8 cellular contexts compared by ENCODE assay signal in the genomic region with DNA sequence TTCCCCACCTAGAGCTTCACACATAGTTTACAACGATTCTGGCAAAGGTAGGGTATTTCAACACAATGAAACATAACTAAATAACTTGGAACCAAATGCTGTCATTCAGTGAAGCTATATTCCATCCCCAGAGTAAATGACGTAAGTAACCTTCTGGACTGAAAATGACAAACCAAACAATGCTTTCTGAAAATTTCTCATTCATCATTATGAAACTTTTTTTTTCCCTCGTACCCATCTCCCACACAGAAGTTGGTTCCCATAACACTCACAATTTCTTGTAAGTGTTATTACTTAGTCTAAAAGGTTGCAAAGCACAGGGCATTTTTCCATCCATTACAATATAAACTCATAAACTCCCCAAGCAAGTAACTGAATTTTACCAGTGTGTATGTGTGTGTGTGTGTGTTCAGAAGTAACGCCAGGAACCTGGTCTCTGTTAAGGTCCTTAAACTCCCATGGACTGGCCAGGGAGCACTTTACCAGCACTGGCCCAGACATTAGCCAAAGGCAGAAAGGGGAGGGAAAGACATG. TPM values are rescaled to one million over a fixed set of nuclear protein-coding genes. Genes with fewer than 3 reads are reported as not detected.
DNase-seq lines count a peak whose midpoint lies in the region; ATAC-seq, FAIRE-seq and TF ChIP-seq lines count a peak whose summit lies in the region.

No MANE protein-coding gene starts in this region.

- TF ChIP-seq CTCF in heart right ventricle (IDR thresholded peaks at IDR 0.05) (no peak), astrocyte (IDR thresholded peaks at IDR 0.05; ENCODE audit: insufficient read depth, low read depth, low read length) (no peak), stomach (IDR thresholded peaks at IDR 0.05) (no peak)

- DNase-seq in heart right ventricle (no peak), Right ventricle myocardium superior (no peak), astrocyte (ENCODE audit: low read depth) (peak; percentile 60), stomach (no peak), AG20443 (ENCODE audit: low spot score) (no peak), UCSD-AML1 (lab: John Stamatoyannopoulos, UW; ENCODE audit: unreplicated experiment) (no peak)
- DNase-seq in effector memory CD4-positive, alpha-beta T cell = no peak

- no peak overlapping the region for H3K9ac ChIP-seq in astrocyte (ENCODE audit: low read length)

- no peaks in the 10 kb centered on the region for H3K27me3 Mint-ChIP-seq in astrocyte (ENCODE audit: low read depth, unreplicated experiment)

- H3K9me3 ChIP-seq in heart right ventricle = no peaks in the 10 kb centered on the region
- H3K9me3 ChIP-seq in astrocyte (ENCODE audit: insufficient read depth, low read depth, low read length) = no peaks in the 10 kb centered on the region
- no peaks in the 10 kb centered on the region for H3K9me3 ChIP-seq in stomach
- no peaks in the 10 kb centered on the region for H3K9me3 ChIP-seq in effector memory CD4-positive, alpha-beta T cell (ENCODE audit: control insufficient read depth, low read length)

- H3K27me3 ChIP-seq in heart right ventricle (no peaks in the 10 kb centered on the region), astrocyte (ENCODE audit: insufficient read depth, low read length) (no peaks in the 10 kb centered on the region), stomach (no peaks in the 10 kb centered on the region)
- H3K27me3 ChIP-seq in effector memory CD4-positive, alpha-beta T cell (replicated peaks; ENCODE audit: control insufficient read depth, insufficient read depth, low read length, poor library complexity, severe bottlenecking) = no peaks in the 10 kb centered on the region

- intact Hi-C loops in heart right ventricle (cut with DNase I) (loop anchor here in 3 of 10 donors (5.0 kb wide), 2 partner anchors 35 to 40 kb away; no protein-coding TSS in a partner anchor), Right ventricle myocardium superior (cut with DNase I) (no loop called here), stomach (cut with DNase I; ENCODE audit: low total_unique reads) (no loop called here)

- H3K4me1 ChIP-seq in heart right ventricle (peaks cover 0 to 95% (median 76%) of the 10 kb centered on the region in 9 donors), astrocyte (ENCODE audit: insufficient read depth, low read length) (peaks cover 28% of the 10 kb centered on the region), stomach (peaks cover 16 to 55% (median 30%) of the 10 kb centered on the region in 4 donors)
- H3K4me1 ChIP-seq in effector memory CD4-positive, alpha-beta T cell (ENCODE audit: control insufficient read depth, insufficient read depth, low read length, poor library complexity, severe bottlenecking) = peaks cover 13% of the 10 kb centered on the region

- peaks cover 2% of the 10 kb centered on the region for H3K36me3 Mint-ChIP-seq in astrocyte (ENCODE audit: low read depth, unreplicated experiment)

- H2AFZ ChIP-seq in astrocyte (ENCODE audit: low read depth, low read length) = no peak overlapping the region

- peaks cover 47% of the 10 kb centered on the region for H3K4me1 Mint-ChIP-seq in astrocyte (ENCODE audit: low read depth, unreplicated experiment)

- no peak overlapping the region for H3K4me2 ChIP-seq in astrocyte (ENCODE audit: low read length)

- peaks cover 2% of the 10 kb centered on the region for H3K9me3 Mint-ChIP-seq in astrocyte (ENCODE audit: unreplicated experiment)

- H3K27ac ChIP-seq in heart right ventricle = peak overlapping the region in 8 of 10 donors; percentile 13 to 78 (median 36)
- H3K27ac ChIP-seq in astrocyte (ENCODE audit: low read depth, low read length) = no peak overlapping the region
- H3K27ac ChIP-seq in stomach = peak overlapping the region in 4 of 5 donors; percentile 24 to 45 (median 34)
- no peak overlapping the region for H3K27ac ChIP-seq in effector memory CD4-positive, alpha-beta T cell (ENCODE audit: insufficient read depth, low read length, poor library complexity, severe bottlenecking)

- FAIRE-seq in astrocyte (lab: Jason Lieb, UNC) = no peak

- 44 to 48% methylated on average over 4 of the region's 4 CpGs for WGBS in heart right ventricle, 2 donors
- WGBS in stomach, 5 donors = 68 to 90% (median 77%) methylated on average over 4 of the region's 4 CpGs

- no peak overlapping the region for H3K4me3 Mint-ChIP-seq in astrocyte (ENCODE audit: unreplicated experiment)

- no peaks in the 10 kb centered on the region for H4K20me1 ChIP-seq in astrocyte (ENCODE audit: insufficient read depth, low read length)

- peaks cover 0 to 23% (median 0%) of the 10 kb centered on the region in 9 donors for H3K36me3 ChIP-seq in heart right ventricle
- no peaks in the 10 kb centered on the region for H3K36me3 ChIP-seq in astrocyte (ENCODE audit: insufficient read depth, low read length)
- H3K36me3 ChIP-seq in stomach = no peaks in the 10 kb centered on the region
- peaks cover 3% of the 10 kb centered on the region for H3K36me3 ChIP-seq in effector memory CD4-positive, alpha-beta T cell (ENCODE audit: control insufficient read depth, insufficient read depth, low read length)

- no peak for TF ChIP-seq EP300 in stomach (IDR thresholded peaks at IDR 0.05)

- H3K79me2 ChIP-seq in astrocyte (ENCODE audit: insufficient read depth, low read length) = peaks cover 68% of the 10 kb centered on the region

- no peak overlapping the region for H3K4me3 ChIP-seq in heart right ventricle
- no peak overlapping the region for H3K4me3 ChIP-seq in astrocyte (ENCODE audit: insufficient read depth, low read depth, low read length)
- no peak overlapping the region for H3K4me3 ChIP-seq in stomach
- no peak overlapping the region for H3K4me3 ChIP-seq in effector memory CD4-positive, alpha-beta T cell (ENCODE audit: insufficient read depth, low read depth, low read length, poor library complexity, severe bottlenecking)

- peak in 2 of 8 donors; percentile 23 to 33 for ATAC-seq in heart right ventricle
- ATAC-seq in Right ventricle myocardium superior (ENCODE audit: poor library complexity) = no peak
- peak; percentile 46 for ATAC-seq in HG02885 (IDR thresholded peaks at IDR 0.05; ENCODE audit: poor library complexity, unreplicated experiment)

- peak overlapping the region; percentile 97 for H3K27ac Mint-ChIP-seq in astrocyte (ENCODE audit: unreplicated experiment)

- TF ChIP-seq POLR2A in stomach (IDR thresholded peaks at IDR 0.05) = no peak

RNA-seq across cellular contexts. Expression of a gene that starts 41.6 kb away (rescaled TPM):
- total RNA-seq in heart right ventricle (10 to 100 TPM; 31.2 to 72.7 (median 46.0) TPM), Right ventricle myocardium superior (56.7 TPM), astrocyte (45.9 and 48.0 TPM in 2 replicates), stomach (10 to 100 TPM; 26.4 to 94.4 (median 75.9) TPM)
- polyA plus RNA-seq in heart right ventricle (10 to 100 TPM; 14.2 to 61.7 TPM), stomach (1 to 10 TPM; 6.9 to 8.9 (median 7.2) TPM)

Comparison
In these comparisons a context has a peak if more than half of its experiments do, and no peak if none do; other contexts are left out.
1. H3K27ac ChIP-seq: peak in heart right ventricle (8 of 10) and stomach (4 of 5); none in astrocyte (single experiment) and effector memory CD4-positive, alpha-beta T cell (single experiment).